ENCODE assay signal across 19 cellular contexts in the genomic region with DNA sequence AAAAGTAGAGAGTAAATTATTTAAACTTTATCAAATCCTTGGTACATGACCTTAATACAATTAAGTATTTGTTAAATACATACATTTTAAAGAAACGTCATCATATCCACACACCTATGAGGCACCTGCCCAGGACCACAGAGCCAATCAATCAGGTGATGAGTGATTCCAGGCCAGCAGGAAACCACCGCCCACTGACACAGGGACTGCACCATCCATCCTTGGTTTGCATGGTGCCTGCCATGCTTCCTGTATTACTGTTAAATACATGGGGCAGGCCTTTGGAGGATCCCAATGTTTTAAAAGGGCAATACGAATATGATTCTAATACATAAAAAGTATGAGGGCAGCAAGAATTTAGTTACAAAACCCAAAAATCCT. TPM values are rescaled to one million over a fixed set of nuclear protein-coding genes. Genes with fewer than 3 reads are reported as not detected.
DNase-seq lines count a peak whose midpoint lies in the region; ATAC-seq lines count a peak whose summit lies in the region.
"Had no signal": no experiment of that assay in that cellular context is flagged by ENCODE, and none has a peak within 500 bp of the region (broad histone marks: within the 10 kb centered on the region; RNA-seq: fewer than 3 reads in every experiment).

No MANE protein-coding gene starts in this region.

- peaks cover 77% of the 10 kb centered on the region for H3K36me3 Mint-ChIP-seq in activated CD4-positive, alpha-beta T cell treated with anti-CD3 and anti-CD28 coated beads, Interleukin-2, amount 10 ng/mL, durations not matched to agents 7 days and 5 days (ENCODE audit: low read depth)
- peaks cover 56% of the 10 kb centered on the region for H3K36me3 Mint-ChIP-seq in activated naive CD8-positive, alpha-beta T cell treated with anti-CD3 and anti-CD28 coated beads, Interleukin-2, amount 50 U/mL, for 24 hours (ENCODE audit: low read depth)

- CTCF ChIA-PET in activated CD4-positive, alpha-beta T cell treated with anti-CD3 and anti-CD28 coated beads, Interleukin-2, amount 10 ng/mL, durations not matched to agents 7 days and 5 days (lab: Charles Lee) = interaction anchor here (0.6 to 0.9 kb wide), 2 partner anchors 54 to 409 kb away, joined by 3 read pairs; a partner anchor contains a TSS

- POLR2A ChIA-PET in activated CD4-positive, alpha-beta T cell treated with anti-CD3 and anti-CD28 coated beads, Interleukin-2, amount 10 ng/mL, durations not matched to agents 7 days and 5 days (lab: Charles Lee) = no interaction called here

- H3K27ac Mint-ChIP-seq in activated CD4-positive, alpha-beta T cell treated with anti-CD3 and anti-CD28 coated beads, Interleukin-2, amount 10 ng/mL, durations not matched to agents 7 days and 5 days = peak overlapping the region; percentile 54
- peak overlapping the region; percentile 13 for H3K27ac Mint-ChIP-seq in activated naive CD8-positive, alpha-beta T cell treated with anti-CD3 and anti-CD28 coated beads, Interleukin-2, amount 50 U/mL, for 24 hours
- H3K27ac Mint-ChIP-seq: HFFc6 had no signal

- no peaks in the 10 kb centered on the region for H3K9me3 Mint-ChIP-seq in activated CD4-positive, alpha-beta T cell treated with anti-CD3 and anti-CD28 coated beads, Interleukin-2, amount 10 ng/mL, durations not matched to agents 7 days and 5 days
- H3K9me3 Mint-ChIP-seq in activated naive CD8-positive, alpha-beta T cell treated with anti-CD3 and anti-CD28 coated beads, Interleukin-2, amount 50 U/mL, for 24 hours = no peaks in the 10 kb centered on the region
- H3K9me3 Mint-ChIP-seq: CD14-positive monocyte, HFFc6 had no signal

- no peaks in the 10 kb centered on the region for H3K27me3 Mint-ChIP-seq in activated CD4-positive, alpha-beta T cell treated with anti-CD3 and anti-CD28 coated beads, Interleukin-2, amount 10 ng/mL, durations not matched to agents 7 days and 5 days
- H3K27me3 Mint-ChIP-seq in activated naive CD8-positive, alpha-beta T cell treated with anti-CD3 and anti-CD28 coated beads, Interleukin-2, amount 50 U/mL, for 24 hours = no peaks in the 10 kb centered on the region

- H3K4me3 Mint-ChIP-seq in activated CD4-positive, alpha-beta T cell treated with anti-CD3 and anti-CD28 coated beads, Interleukin-2, amount 10 ng/mL, durations not matched to agents 7 days and 5 days = no peak overlapping the region
- no peak overlapping the region for H3K4me3 Mint-ChIP-seq in activated naive CD8-positive, alpha-beta T cell treated with anti-CD3 and anti-CD28 coated beads, Interleukin-2, amount 50 U/mL, for 24 hours
- H3K4me3 Mint-ChIP-seq: CD14-positive monocyte, HFFc6 had no signal

- ATAC-seq in activated naive CD8-positive, alpha-beta T cell treated with anti-CD3 and anti-CD28 coated beads, Interleukin-2, amount 50 U/mL, for 24 hours = no peak
- ATAC-seq in GM19324 (IDR thresholded peaks at IDR 0.05; ENCODE audit: low FRiP score, unreplicated experiment) = no peak
- ATAC-seq: A549, HepG2 had no signal

- peaks cover 28% of the 10 kb centered on the region for H3K4me1 Mint-ChIP-seq in activated CD4-positive, alpha-beta T cell treated with anti-CD3 and anti-CD28 coated beads, Interleukin-2, amount 10 ng/mL, durations not matched to agents 7 days and 5 days
- H3K4me1 Mint-ChIP-seq in activated naive CD8-positive, alpha-beta T cell treated with anti-CD3 and anti-CD28 coated beads, Interleukin-2, amount 50 U/mL, for 24 hours = peaks cover 28% of the 10 kb centered on the region
- H3K4me1 Mint-ChIP-seq: CD14-positive monocyte had no signal

- no peak for DNase-seq in activated CD4-positive, alpha-beta T cell treated with anti-CD3 and anti-CD28 coated beads, Interleukin-2, amount 10 ng/mL, durations not matched to agents 7 days and 5 days
- DNase-seq in activated CD4-positive, alpha-beta T cell treated with anti-CD3 and anti-CD28 coated beads for 1 hour = no peak
- DNase-seq in stimulated activated CD4-positive, alpha-beta T cell treated with anti-CD3 and anti-CD28 coated beads, Interleukin-1b, Interleukin-23, amount 100 ng/mL, for 48 hours = peak; percentile 39
- no peak for DNase-seq in stimulated activated CD4-positive, alpha-beta T cell treated with anti-CD3 and anti-CD28 coated beads, Interleukin-4, amount 100 ng/mL, for 1 hour
- no peak for DNase-seq in activated naive CD8-positive, alpha-beta T cell treated with anti-CD3 and anti-CD28 coated beads, Interleukin-2, amount 50 U/mL, for 24 hours
- no peak for DNase-seq in NCI-H226
- DNase-seq: Caco-2; EL; HFFc6; KG1; NCI-H1417 treated with DMSO at 0.1 percent for 48 hours; NCI-H1930; NCI-H2171; NCI-H446 treated with DMSO at 0.1 percent for 48 hours; NK-92 treated with Interleukin-12 subunit alpha and Interleukin-12 subunit beta, amount 100 ng/mL, for 24 hours had no signal

RNA-seq across cellular contexts. Expression of a gene that starts 7.0 kb away (rescaled TPM):
- 10 to 100 TPM; 45.5 to 47.6 TPM for total RNA-seq in activated CD4-positive, alpha-beta T cell treated with anti-CD3 and anti-CD28 coated beads, Interleukin-2, amount 10 ng/mL, durations not matched to agents 7 days and 5 days

RNA-seq across cellular contexts. Expression of a gene that starts 23.0 kb away (rescaled TPM):
- 100 to 1,000 TPM; 247 to 279 TPM for total RNA-seq in activated CD4-positive, alpha-beta T cell treated with anti-CD3 and anti-CD28 coated beads, Interleukin-2, amount 10 ng/mL, durations not matched to agents 7 days and 5 days

RNA-seq across cellular contexts. Expression of a gene that starts 23.1 kb away (rescaled TPM):
- total RNA-seq in activated CD4-positive, alpha-beta T cell treated with anti-CD3 and anti-CD28 coated beads, Interleukin-2, amount 10 ng/mL, durations not matched to agents 7 days and 5 days = 1 to 10 TPM; 3.5 to 4.3 TPM

RNA-seq across cellular contexts. Expression of a gene that starts 44.4 kb away (rescaled TPM):
- total RNA-seq in activated CD4-positive, alpha-beta T cell treated with anti-CD3 and anti-CD28 coated beads, Interleukin-2, amount 10 ng/mL, durations not matched to agents 7 days and 5 days = 10 to 100 TPM; 16.7 to 20.0 TPM

RNA-seq across cellular contexts. Expression of a gene that starts 53.5 kb away (rescaled TPM):
- 1 to 10 TPM; 9.8 to 9.9 TPM for total RNA-seq in activated CD4-positive, alpha-beta T cell treated with anti-CD3 and anti-CD28 coated beads, Interleukin-2, amount 10 ng/mL, durations not matched to agents 7 days and 5 days
